ENCODE assay signal across 27 cellular contexts in genomic region chr3:21664996-21665395, GRCh38.
"Had no signal": no experiment of that assay in that cellular context is flagged by ENCODE, and none has a peak within 500 bp of the region (broad histone marks: within the 10 kb centered on the region; RNA-seq: fewer than 3 reads in every experiment).

No MANE protein-coding gene starts in this region.

- H3K27ac ChIP-seq: neural progenitor cell, parathyroid adenoma, suprapubic skin, upper lobe of left lung had no signal

- H3K36me3 Mint-ChIP-seq: mesothelial cell of epicardium, naive B cell, neural progenitor cell had no signal

- H3K27me3 Mint-ChIP-seq: effector memory CD8-positive, alpha-beta T cell; naive B cell; natural killer cell treated with Interleukin-12 subunit alpha and Interleukin-12 subunit beta and Interleukin-15 and Interleukin-18, amount 100 ng/mL, for 72 hours; progenitor cell of endocrine pancreas; stimulated activated naive CD8-positive, alpha-beta T cell treated with anti-CD3 and anti-CD28 coated beads, Interleukin-15, amount 100 ng/mL, for 72 hours had no signal

- H3K4me3 ChIP-seq: lung, mucosa of descending colon, neural progenitor cell, smooth muscle cell, suprapubic skin, thyroid gland, upper lobe of left lung had no signal

- H3K4me1 ChIP-seq: parathyroid adenoma, suprapubic skin, upper lobe of left lung had no signal

- ATAC-seq: effector memory CD8-positive, alpha-beta T cell; mucosa of descending colon; natural killer cell treated with Interleukin-12 subunit alpha and Interleukin-12 subunit beta and Interleukin-15 and Interleukin-18, amount 100 ng/mL, for 72 hours; sciatic nerve; stimulated activated naive CD8-positive, alpha-beta T cell treated with anti-CD3 and anti-CD28 coated beads, Interleukin-15, amount 100 ng/mL, for 72 hours had no signal

- H3K4me1 Mint-ChIP-seq: naive B cell; stimulated activated naive CD8-positive, alpha-beta T cell treated with anti-CD3 and anti-CD28 coated beads, Interleukin-15, amount 100 ng/mL, for 72 hours had no signal

- H2AFZ ChIP-seq: parathyroid adenoma had no signal

- DNase-seq: cortex of kidney; effector memory CD8-positive, alpha-beta T cell; erythroblast; mesenchymal stem cell; mucosa of descending colon; naive B cell; stimulated activated CD4-positive, alpha-beta T cell treated with anti-CD3 and anti-CD28 coated beads, Interleukin-12 subunit alpha, Interleukin-12 subunit beta, amount 100 ng/mL, for 4 hours; stimulated activated CD4-positive, alpha-beta T cell treated with anti-CD3 and anti-CD28 coated beads, Interleukin-1b, Interleukin-23, amount 100 ng/mL, for 48 hours; stimulated activated CD4-positive, alpha-beta T cell treated with anti-CD3 and anti-CD28 coated beads, Interleukin-4, amount 100 ng/mL, for 1 hour; stimulated activated CD8-positive, alpha-beta memory T cell treated with anti-CD3 and anti-CD28 coated beads, Interleukin-4, amount 100 ng/mL, for 48 hours; stimulated activated naive CD4-positive, alpha-beta T cell; stimulated activated naive CD8-positive, alpha-beta T cell treated with anti-CD3 and anti-CD28 coated beads, Interleukin-15, amount 100 ng/mL, for 72 hours; upper lobe of left lung had no signal

- H3K36me3 ChIP-seq: neural progenitor cell, suprapubic skin, thyroid gland, upper lobe of left lung had no signal

- H3K9me3 ChIP-seq: mucosa of descending colon, suprapubic skin, thyroid gland, upper lobe of left lung had no signal

- H3K4me2 ChIP-seq: neural progenitor cell, smooth muscle cell had no signal

- FAIRE-seq: endometrium, frontal cortex, keratinocyte, urothelium cell line had no signal

- H3K4me3 Mint-ChIP-seq: effector memory CD8-positive, alpha-beta T cell; mesothelial cell of epicardium; naive B cell; natural killer cell treated with Interleukin-12 subunit alpha and Interleukin-12 subunit beta and Interleukin-15 and Interleukin-18, amount 100 ng/mL, for 72 hours; neural progenitor cell; stimulated activated naive CD8-positive, alpha-beta T cell treated with anti-CD3 and anti-CD28 coated beads, Interleukin-15, amount 100 ng/mL, for 72 hours had no signal

- H3K9ac ChIP-seq: neural progenitor cell, parathyroid adenoma had no signal

- H3K27ac Mint-ChIP-seq: effector memory CD8-positive, alpha-beta T cell; mesothelial cell of epicardium; naive B cell; natural killer cell treated with Interleukin-12 subunit alpha and Interleukin-12 subunit beta and Interleukin-15 and Interleukin-18, amount 100 ng/mL, for 72 hours; neural progenitor cell; progenitor cell of endocrine pancreas; stimulated activated naive CD8-positive, alpha-beta T cell treated with anti-CD3 and anti-CD28 coated beads, Interleukin-15, amount 100 ng/mL, for 72 hours had no signal

- H3K27me3 ChIP-seq: neural progenitor cell, suprapubic skin, thyroid gland, upper lobe of left lung had no signal

- H3K9me3 Mint-ChIP-seq: mesothelial cell of epicardium, neural progenitor cell had no signal

- H3K79me2 ChIP-seq: parathyroid adenoma had no signal
